26 cellular contexts compared by ENCODE assay signal in genomic region chr11:68657021-68657780, GRCh38. TPM values are rescaled to one million over a fixed set of nuclear protein-coding genes. Genes with fewer than 3 reads are reported as not detected.
"Had no signal": no experiment of that assay in that cellular context is flagged by ENCODE, and none has a peak within 500 bp of the region (broad histone marks: within the 10 kb centered on the region; RNA-seq: fewer than 3 reads in every experiment).

No MANE protein-coding gene starts in this region.

- H3K4me1 Mint-ChIP-seq: activated CD4-positive, alpha-beta T cell treated with anti-CD3 and anti-CD28 coated beads for 36 hours; T-helper 17 cell had no signal

- H3K9me3 Mint-ChIP-seq: activated naive CD4-positive, alpha-beta T cell treated with anti-CD3 and anti-CD28 coated beads for 36 hours; activated naive CD8-positive, alpha-beta T cell treated with anti-CD3 and anti-CD28 coated beads, Interleukin-2, amount 10 ng/mL, durations not matched to agents 7 days and 5 days; activated T-helper 1 cell treated with anti-CD3 and anti-CD28 coated beads, Interleukin-12 subunit alpha, Interleukin-12 subunit beta, Interleukin-2, Interleukin-4 antibody, amounts not matched to agents 30 ng/mL and 10 ng/mL and 1 ng/mL, durations not matched to agents 14 hours and 24 hours and 36 hours had no signal

- H3K9me3 ChIP-seq: adrenal gland, MG63 had no signal

- H3K27ac Mint-ChIP-seq: activated CD4-positive, alpha-beta T cell treated with anti-CD3 and anti-CD28 coated beads for 36 hours; activated CD8-positive, alpha-beta T cell treated with anti-CD3 and anti-CD28 coated beads, Interleukin-2, amount 10 ng/mL, durations not matched to agents 7 days and 5 days; activated naive CD4-positive, alpha-beta T cell treated with anti-CD3 and anti-CD28 coated beads for 36 hours; activated naive CD8-positive, alpha-beta T cell treated with anti-CD3 and anti-CD28 coated beads, Interleukin-2, amount 10 ng/mL, durations not matched to agents 7 days and 5 days; activated T-helper 1 cell treated with anti-CD3 and anti-CD28 coated beads, Interleukin-12 subunit alpha, Interleukin-12 subunit beta, Interleukin-2, Interleukin-4 antibody, amounts not matched to agents 30 ng/mL and 10 ng/mL and 1 ng/mL, durations not matched to agents 14 hours and 24 hours and 36 hours; T-helper 17 cell had no signal

- H3K27ac ChIP-seq: adrenal gland, VCaP had no signal

- DNase-seq: activated CD4-positive, alpha-beta T cell treated with anti-CD3 and anti-CD28 coated beads for 36 hours; activated CD8-positive, alpha-beta memory T cell treated with anti-CD3 and anti-CD28 coated beads, Interleukin-2, amount 50 U/mL, for 48 hours; activated CD8-positive, alpha-beta T cell treated with anti-CD3 and anti-CD28 coated beads, Interleukin-2, amount 10 ng/mL, durations not matched to agents 7 days and 5 days; activated gamma-delta T cell; activated naive CD4-positive, alpha-beta T cell treated with anti-CD3 and anti-CD28 coated beads for 36 hours; activated naive CD8-positive, alpha-beta T cell treated with anti-CD3 and anti-CD28 coated beads, Interleukin-2, amount 10 ng/mL, durations not matched to agents 7 days and 5 days; activated T-cell treated with anti-CD3 and anti-CD28 coated beads, Interleukin-2, amount 50 U/mL, for 1 hour; adrenal gland; aorta; central memory CD4-positive, alpha-beta T cell; MG63; NCI-H1105; NCI-H1436; NCI-H1694 treated with DMSO at 0.1 percent for 48 hours; NCI-H2029 treated with DMSO at 0.1 percent for 48 hours; NCI-H345; NCI-H510A; NCI-H526 treated with DMSO at 0.1 percent for 48 hours; NCI-H82; SIG-M5; T-helper 17 cell had no signal

- H3K4me3 ChIP-seq: adrenal gland, breast epithelium, MG63 had no signal

- ATAC-seq: activated CD4-positive, alpha-beta T cell treated with anti-CD3 and anti-CD28 coated beads for 36 hours; activated CD8-positive, alpha-beta T cell treated with anti-CD3 and anti-CD28 coated beads, Interleukin-2, amount 10 ng/mL, durations not matched to agents 7 days and 5 days; T-helper 17 cell had no signal

- H3K4me3 Mint-ChIP-seq: activated CD4-positive, alpha-beta T cell treated with anti-CD3 and anti-CD28 coated beads for 36 hours; activated CD8-positive, alpha-beta T cell treated with anti-CD3 and anti-CD28 coated beads, Interleukin-2, amount 10 ng/mL, durations not matched to agents 7 days and 5 days; activated naive CD4-positive, alpha-beta T cell treated with anti-CD3 and anti-CD28 coated beads for 36 hours; activated naive CD8-positive, alpha-beta T cell treated with anti-CD3 and anti-CD28 coated beads, Interleukin-2, amount 10 ng/mL, durations not matched to agents 7 days and 5 days; activated T-helper 1 cell treated with anti-CD3 and anti-CD28 coated beads, Interleukin-12 subunit alpha, Interleukin-12 subunit beta, Interleukin-2, Interleukin-4 antibody, amounts not matched to agents 30 ng/mL and 10 ng/mL and 1 ng/mL, durations not matched to agents 14 hours and 24 hours and 36 hours; T-helper 17 cell had no signal

- H3K27me3 ChIP-seq: breast epithelium, MG63 had no signal

- H3K36me3 ChIP-seq: adrenal gland, breast epithelium, MG63 had no signal

- H3K27me3 Mint-ChIP-seq: activated CD4-positive, alpha-beta T cell treated with anti-CD3 and anti-CD28 coated beads for 36 hours had no signal

- H3K36me3 Mint-ChIP-seq: activated naive CD8-positive, alpha-beta T cell treated with anti-CD3 and anti-CD28 coated beads, Interleukin-2, amount 10 ng/mL, durations not matched to agents 7 days and 5 days had no signal

RNA-seq across cellular contexts. Expression of gene GAL, which starts 27.1 kb away (rescaled TPM):
- total RNA-seq: activated CD8-positive, alpha-beta T cell treated with anti-CD3 and anti-CD28 coated beads, Interleukin-2, amount 10 ng/mL, durations not matched to agents 7 days and 5 days; activated naive CD8-positive, alpha-beta T cell treated with anti-CD3 and anti-CD28 coated beads, Interleukin-2, amount 10 ng/mL, durations not matched to agents 7 days and 5 days; aorta; OCI-LY7; RPMI7951; T-helper 17 cell had no signal
